ENCODE assay signal across 1 cellular context in the genomic region with DNA sequence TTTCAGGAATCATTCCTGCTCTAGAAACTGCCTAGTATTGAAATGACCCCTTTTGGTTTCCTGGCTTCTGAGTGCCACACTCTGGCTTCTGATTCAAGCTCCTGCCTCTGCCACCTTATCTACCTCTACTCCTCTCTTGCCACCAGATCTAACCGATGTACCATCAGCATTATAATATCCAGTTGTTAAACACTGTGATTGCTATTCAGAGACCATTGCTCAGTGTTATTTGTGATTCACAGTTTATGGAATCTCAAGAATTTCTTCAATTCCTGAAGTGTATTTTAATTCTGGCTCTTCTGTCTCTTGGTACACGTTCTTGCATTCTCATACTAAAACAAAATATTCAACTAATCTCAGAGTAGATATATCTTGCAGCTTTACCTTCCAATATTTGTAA.
TF ChIP-seq lines count a peak whose summit lies in the region.

No MANE protein-coding gene starts in this region.

TF ChIP-seq in IMR-90, 13 proteins besides CTCF, POLR2A, EP300 and RAD21:
- no peak for TF ChIP-seq NFE2L2 (IDR thresholded peaks at IDR 0.05; ENCODE audit: low read depth, low read length)
- TF ChIP-seq BHLHE40 (IDR thresholded peaks at IDR 0.05; ENCODE audit: low read depth, low read length): no peak
- TF ChIP-seq FOS (IDR thresholded peaks at IDR 0.05; ENCODE audit: low read depth, low read length): no peak
- TF ChIP-seq RCOR1 (IDR thresholded peaks at IDR 0.05; ENCODE audit: insufficient replicate concordance, low read length): no peak
- TF ChIP-seq CEBPB (IDR thresholded peaks at IDR 0.05; ENCODE audit: low read depth, low read length): no peak
- TF ChIP-seq MAZ (IDR thresholded peaks at IDR 0.05; ENCODE audit: borderline replicate concordance, low read depth, low read length): no peak
- TF ChIP-seq SMC3 (IDR thresholded peaks at IDR 0.05; ENCODE audit: low read depth, low read length): no peak
- TF ChIP-seq, protein P1, sequence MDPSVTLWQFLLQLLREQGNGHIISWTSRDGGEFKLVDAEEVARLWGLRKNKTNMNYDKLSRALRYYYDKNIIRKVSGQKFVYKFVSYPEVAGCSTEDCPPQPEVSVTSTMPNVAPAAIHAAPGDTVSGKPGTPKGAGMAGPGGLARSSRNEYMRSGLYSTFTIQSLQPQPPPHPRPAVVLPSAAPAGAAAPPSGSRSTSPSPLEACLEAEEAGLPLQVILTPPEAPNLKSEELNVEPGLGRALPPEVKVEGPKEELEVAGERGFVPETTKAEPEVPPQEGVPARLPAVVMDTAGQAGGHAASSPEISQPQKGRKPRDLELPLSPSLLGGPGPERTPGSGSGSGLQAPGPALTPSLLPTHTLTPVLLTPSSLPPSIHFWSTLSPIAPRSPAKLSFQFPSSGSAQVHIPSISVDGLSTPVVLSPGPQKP (IDR thresholded peaks at IDR 0.05; ENCODE audit: borderline replicate concordance, low read depth, low read length): no peak
- no peak for TF ChIP-seq MXI1 (IDR thresholded peaks at IDR 0.05; ENCODE audit: borderline replicate concordance, low read depth, low read length)
- no peak for TF ChIP-seq CHD1 (IDR thresholded peaks at IDR 0.05; ENCODE audit: low read depth, low read length)
- TF ChIP-seq MAFK (IDR thresholded peaks at IDR 0.05; ENCODE audit: low read depth, low read length): no peak
- no peak for TF ChIP-seq RFX5 (IDR thresholded peaks at IDR 0.05; ENCODE audit: low read depth, low read length)
- TF ChIP-seq, protein P2, sequence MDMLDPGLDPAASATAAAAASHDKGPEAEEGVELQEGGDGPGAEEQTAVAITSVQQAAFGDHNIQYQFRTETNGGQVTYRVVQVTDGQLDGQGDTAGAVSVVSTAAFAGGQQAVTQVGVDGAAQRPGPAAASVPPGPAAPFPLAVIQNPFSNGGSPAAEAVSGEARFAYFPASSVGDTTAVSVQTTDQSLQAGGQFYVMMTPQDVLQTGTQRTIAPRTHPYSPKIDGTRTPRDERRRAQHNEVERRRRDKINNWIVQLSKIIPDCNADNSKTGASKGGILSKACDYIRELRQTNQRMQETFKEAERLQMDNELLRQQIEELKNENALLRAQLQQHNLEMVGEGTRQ (IDR thresholded peaks at IDR 0.05; ENCODE audit: low read depth, low read length): no peak
